1 cellular context compared by ENCODE assay signal in the genomic region with DNA sequence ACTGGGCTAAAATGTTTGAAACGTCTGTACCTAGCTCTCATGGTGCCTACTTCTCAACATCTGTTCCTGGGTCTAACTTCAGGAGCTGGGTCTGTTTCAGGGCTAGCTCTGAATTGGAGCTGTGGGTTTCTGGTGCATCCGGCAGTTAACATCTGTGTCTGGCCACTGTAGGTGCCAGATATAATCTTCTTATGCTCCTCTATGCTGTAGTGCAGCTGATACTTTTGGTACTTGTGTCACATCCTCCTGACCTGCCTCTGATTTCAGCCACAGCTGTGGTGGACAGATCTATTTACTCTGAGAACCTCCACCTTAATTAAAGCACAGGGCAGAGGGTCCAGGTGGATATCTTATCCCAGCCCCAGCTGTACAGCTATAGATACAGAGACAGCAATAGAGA.
TF ChIP-seq lines count a peak whose summit lies in the region.

No MANE protein-coding gene starts in this region.

TF ChIP-seq in H1, 55 proteins besides CTCF, POLR2A, EP300 and RAD21 (continued from another document):
- TF ChIP-seq RNF2 (IDR thresholded peaks at IDR 0.05; ENCODE audit: borderline replicate concordance, low read depth, low read length, missing control alignments, poor library complexity, severe bottlenecking), result no peak
- no peak for TF ChIP-seq JUN (IDR thresholded peaks at IDR 0.05; ENCODE audit: low read depth, low read length)
- no peak for TF ChIP-seq RFX5 (IDR thresholded peaks at IDR 0.05; ENCODE audit: borderline replicate concordance, low read depth, low read length)
- no peak for TF ChIP-seq SP4 (IDR thresholded peaks at IDR 0.05; ENCODE audit: low read length)
- no peak for TF ChIP-seq SP1 (IDR thresholded peaks at IDR 0.05; ENCODE audit: low read depth, low read length)
- TF ChIP-seq, protein P1, sequence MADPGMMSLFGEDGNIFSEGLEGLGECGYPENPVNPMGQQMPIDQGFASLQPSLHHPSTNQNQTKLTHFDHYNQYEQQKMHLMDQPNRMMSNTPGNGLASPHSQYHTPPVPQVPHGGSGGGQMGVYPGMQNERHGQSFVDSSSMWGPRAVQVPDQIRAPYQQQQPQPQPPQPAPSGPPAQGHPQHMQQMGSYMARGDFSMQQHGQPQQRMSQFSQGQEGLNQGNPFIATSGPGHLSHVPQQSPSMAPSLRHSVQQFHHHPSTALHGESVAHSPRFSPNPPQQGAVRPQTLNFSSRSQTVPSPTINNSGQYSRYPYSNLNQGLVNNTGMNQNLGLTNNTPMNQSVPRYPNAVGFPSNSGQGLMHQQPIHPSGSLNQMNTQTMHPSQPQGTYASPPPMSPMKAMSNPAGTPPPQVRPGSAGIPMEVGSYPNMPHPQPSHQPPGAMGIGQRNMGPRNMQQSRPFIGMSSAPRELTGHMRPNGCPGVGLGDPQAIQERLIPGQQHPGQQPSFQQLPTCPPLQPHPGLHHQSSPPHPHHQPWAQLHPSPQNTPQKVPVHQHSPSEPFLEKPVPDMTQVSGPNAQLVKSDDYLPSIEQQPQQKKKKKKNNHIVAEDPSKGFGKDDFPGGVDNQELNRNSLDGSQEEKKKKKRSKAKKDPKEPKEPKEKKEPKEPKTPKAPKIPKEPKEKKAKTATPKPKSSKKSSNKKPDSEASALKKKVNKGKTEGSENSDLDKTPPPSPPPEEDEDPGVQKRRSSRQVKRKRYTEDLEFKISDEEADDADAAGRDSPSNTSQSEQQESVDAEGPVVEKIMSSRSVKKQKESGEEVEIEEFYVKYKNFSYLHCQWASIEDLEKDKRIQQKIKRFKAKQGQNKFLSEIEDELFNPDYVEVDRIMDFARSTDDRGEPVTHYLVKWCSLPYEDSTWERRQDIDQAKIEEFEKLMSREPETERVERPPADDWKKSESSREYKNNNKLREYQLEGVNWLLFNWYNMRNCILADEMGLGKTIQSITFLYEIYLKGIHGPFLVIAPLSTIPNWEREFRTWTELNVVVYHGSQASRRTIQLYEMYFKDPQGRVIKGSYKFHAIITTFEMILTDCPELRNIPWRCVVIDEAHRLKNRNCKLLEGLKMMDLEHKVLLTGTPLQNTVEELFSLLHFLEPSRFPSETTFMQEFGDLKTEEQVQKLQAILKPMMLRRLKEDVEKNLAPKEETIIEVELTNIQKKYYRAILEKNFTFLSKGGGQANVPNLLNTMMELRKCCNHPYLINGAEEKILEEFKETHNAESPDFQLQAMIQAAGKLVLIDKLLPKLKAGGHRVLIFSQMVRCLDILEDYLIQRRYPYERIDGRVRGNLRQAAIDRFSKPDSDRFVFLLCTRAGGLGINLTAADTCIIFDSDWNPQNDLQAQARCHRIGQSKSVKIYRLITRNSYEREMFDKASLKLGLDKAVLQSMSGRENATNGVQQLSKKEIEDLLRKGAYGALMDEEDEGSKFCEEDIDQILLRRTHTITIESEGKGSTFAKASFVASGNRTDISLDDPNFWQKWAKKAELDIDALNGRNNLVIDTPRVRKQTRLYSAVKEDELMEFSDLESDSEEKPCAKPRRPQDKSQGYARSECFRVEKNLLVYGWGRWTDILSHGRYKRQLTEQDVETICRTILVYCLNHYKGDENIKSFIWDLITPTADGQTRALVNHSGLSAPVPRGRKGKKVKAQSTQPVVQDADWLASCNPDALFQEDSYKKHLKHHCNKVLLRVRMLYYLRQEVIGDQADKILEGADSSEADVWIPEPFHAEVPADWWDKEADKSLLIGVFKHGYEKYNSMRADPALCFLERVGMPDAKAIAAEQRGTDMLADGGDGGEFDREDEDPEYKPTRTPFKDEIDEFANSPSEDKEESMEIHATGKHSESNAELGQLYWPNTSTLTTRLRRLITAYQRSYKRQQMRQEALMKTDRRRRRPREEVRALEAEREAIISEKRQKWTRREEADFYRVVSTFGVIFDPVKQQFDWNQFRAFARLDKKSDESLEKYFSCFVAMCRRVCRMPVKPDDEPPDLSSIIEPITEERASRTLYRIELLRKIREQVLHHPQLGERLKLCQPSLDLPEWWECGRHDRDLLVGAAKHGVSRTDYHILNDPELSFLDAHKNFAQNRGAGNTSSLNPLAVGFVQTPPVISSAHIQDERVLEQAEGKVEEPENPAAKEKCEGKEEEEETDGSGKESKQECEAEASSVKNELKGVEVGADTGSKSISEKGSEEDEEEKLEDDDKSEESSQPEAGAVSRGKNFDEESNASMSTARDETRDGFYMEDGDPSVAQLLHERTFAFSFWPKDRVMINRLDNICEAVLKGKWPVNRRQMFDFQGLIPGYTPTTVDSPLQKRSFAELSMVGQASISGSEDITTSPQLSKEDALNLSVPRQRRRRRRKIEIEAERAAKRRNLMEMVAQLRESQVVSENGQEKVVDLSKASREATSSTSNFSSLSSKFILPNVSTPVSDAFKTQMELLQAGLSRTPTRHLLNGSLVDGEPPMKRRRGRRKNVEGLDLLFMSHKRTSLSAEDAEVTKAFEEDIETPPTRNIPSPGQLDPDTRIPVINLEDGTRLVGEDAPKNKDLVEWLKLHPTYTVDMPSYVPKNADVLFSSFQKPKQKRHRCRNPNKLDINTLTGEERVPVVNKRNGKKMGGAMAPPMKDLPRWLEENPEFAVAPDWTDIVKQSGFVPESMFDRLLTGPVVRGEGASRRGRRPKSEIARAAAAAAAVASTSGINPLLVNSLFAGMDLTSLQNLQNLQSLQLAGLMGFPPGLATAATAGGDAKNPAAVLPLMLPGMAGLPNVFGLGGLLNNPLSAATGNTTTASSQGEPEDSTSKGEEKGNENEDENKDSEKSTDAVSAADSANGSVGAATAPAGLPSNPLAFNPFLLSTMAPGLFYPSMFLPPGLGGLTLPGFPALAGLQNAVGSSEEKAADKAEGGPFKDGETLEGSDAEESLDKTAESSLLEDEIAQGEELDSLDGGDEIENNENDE (IDR thresholded peaks at IDR 0.05; ENCODE audit: insufficient replicate concordance, low read length), result no peak
